In genomic region chr12:72057330-72057911, GRCh38 we compare ENCODE assay signal across 17 cellular contexts.
DNase-seq lines count a peak whose midpoint lies in the region; ATAC-seq and TF ChIP-seq lines count a peak whose summit lies in the region.
"Had no signal": no experiment of that assay in that cellular context is flagged by ENCODE, and none has a peak within 500 bp of the region (broad histone marks: within the 10 kb centered on the region; RNA-seq: fewer than 3 reads in every experiment).

No MANE protein-coding gene starts in this region.

- TF ChIP-seq EP300 in Ishikawa (IDR thresholded peaks at IDR 0.05; ENCODE audit: borderline replicate concordance), result peak; percentile 67; the same call in 1 of the 2 replicates

- H3K4me1 Mint-ChIP-seq in nephron progenitor cell, result no peaks in the 10 kb centered on the region
- H3K4me1 Mint-ChIP-seq: naive B cell had no signal

- H3K27ac Mint-ChIP-seq in nephron progenitor cell, result no peak overlapping the region
- H3K27ac Mint-ChIP-seq: activated naive CD8-positive, alpha-beta T cell; naive B cell had no signal

- H3K27me3 Mint-ChIP-seq in nephron progenitor cell (ENCODE audit: low read depth, poor library complexity), result peaks cover 12% of the 10 kb centered on the region

- H3K4me3 ChIP-seq in fibroblast of pulmonary artery (replicated peaks; ENCODE audit: low read depth, low read length), result no peak overlapping the region
- H3K4me3 ChIP-seq: BLaER1 treated with 17β-estradiol and CSF1 and Interleukin-3, amounts not matched to agents 10 nM and 100 nM; transverse colon had no signal

- H3K9me3 Mint-ChIP-seq in nephron progenitor cell, result no peaks in the 10 kb centered on the region

- no peak for TF ChIP-seq CTCF in fibroblast of pulmonary artery (IDR thresholded peaks at IDR 0.05; ENCODE audit: low read length, missing control alignments)
- no peak for TF ChIP-seq CTCF in nephron progenitor cell (IDR thresholded peaks at IDR 0.05)

- no peak for ATAC-seq in GM19395 (IDR thresholded peaks at IDR 0.05; ENCODE audit: unreplicated experiment)
- ATAC-seq: left colon, Panc1, right cardiac atrium had no signal

- DNase-seq in COLO668 (lab: John Stamatoyannopoulos, UW; ENCODE audit: unreplicated experiment) (peak; percentile 39), NCI-H510A treated with DMSO at 0.1 percent for 48 hours (lab: John Stamatoyannopoulos, UW) (peak; percentile 20), fibroblast of pulmonary artery (ENCODE audit: low read depth) (peak; percentile 13), nephron progenitor cell (no peak)
- no peak for DNase-seq in activated effector memory CD4-positive, alpha-beta T cell treated with anti-CD3 and anti-CD28 coated beads, Interleukin-2, amount 50 U/mL, for 16 hours
- no peak for DNase-seq in activated CD4-positive, alpha-beta T cell treated with anti-CD3 and anti-CD28 coated beads for 4 hours
- DNase-seq: left colon; naive B cell; NCI-H1694; right cardiac atrium; stimulated activated CD4-positive, alpha-beta T cell treated with anti-CD3 and anti-CD28 coated beads, Interleukin-2, amount 100 ng/mL, for 48 hours; transverse colon had no signal

- no peak overlapping the region for H3K4me3 Mint-ChIP-seq in nephron progenitor cell
- H3K4me3 Mint-ChIP-seq: activated naive CD8-positive, alpha-beta T cell; naive B cell had no signal

- no peak for TF ChIP-seq RAD21 in Ishikawa (IDR thresholded peaks at IDR 0.05; ENCODE audit: low read depth)

- no peaks in the 10 kb centered on the region for H3K36me3 Mint-ChIP-seq in nephron progenitor cell (ENCODE audit: low read depth)
- H3K36me3 Mint-ChIP-seq: activated naive CD8-positive, alpha-beta T cell; naive B cell had no signal

TF ChIP-seq in Ishikawa, 13 proteins besides CTCF, POLR2A, EP300 and RAD21:
- TF ChIP-seq CREB1 (IDR thresholded peaks at IDR 0.05; ENCODE audit: low read depth) (no peak), NFIC (IDR thresholded peaks at IDR 0.05) (peak; percentile 89), MAX (IDR thresholded peaks at IDR 0.05) (peak; percentile 50), TEAD4 (IDR thresholded peaks at IDR 0.05) (peak; percentile 74), CEBPB (IDR thresholded peaks at IDR 0.05) (peak; percentile 25; the same call in 1 of the 2 replicates), TCF12 (IDR thresholded peaks at IDR 0.05; ENCODE audit: low read depth) (no peak), USF1 (IDR thresholded peaks at IDR 0.05) (no peak), REST (IDR thresholded peaks at IDR 0.05; ENCODE audit: low read depth) (no peak), ZBTB7A (IDR thresholded peaks at IDR 0.05; ENCODE audit: low read depth) (no peak), YY1 (IDR thresholded peaks at IDR 0.05; ENCODE audit: low read depth) (no peak), FOXM1 (IDR thresholded peaks at IDR 0.05; ENCODE audit: borderline replicate concordance, low read depth) (peak; percentile 46; the same call in 1 of the 2 replicates), EGR1 (IDR thresholded peaks at IDR 0.05) (no peak), TAF1 (IDR thresholded peaks at IDR 0.05; ENCODE audit: low read depth) (no peak)
TF ChIP-seq in Ishikawa: peak in this region for 5.

Comparison
In these comparisons a context has a peak if more than half of its experiments do, and no peak if none do; other contexts are left out.
1. DNase-seq: peak in COLO668 (single experiment), NCI-H510A treated with DMSO at 0.1 percent for 48 hours (single experiment) and fibroblast of pulmonary artery (single experiment); none in nephron progenitor cell (single experiment), activated effector memory CD4-positive, alpha-beta T cell treated with anti-CD3 and anti-CD28 coated beads, Interleukin-2, amount 50 U/mL, for 16 hours (single experiment) and activated CD4-positive, alpha-beta T cell treated with anti-CD3 and anti-CD28 coated beads for 4 hours (0 of 2).